Comparison of ENCODE assay signal across 12 cellular contexts in the genomic region with DNA sequence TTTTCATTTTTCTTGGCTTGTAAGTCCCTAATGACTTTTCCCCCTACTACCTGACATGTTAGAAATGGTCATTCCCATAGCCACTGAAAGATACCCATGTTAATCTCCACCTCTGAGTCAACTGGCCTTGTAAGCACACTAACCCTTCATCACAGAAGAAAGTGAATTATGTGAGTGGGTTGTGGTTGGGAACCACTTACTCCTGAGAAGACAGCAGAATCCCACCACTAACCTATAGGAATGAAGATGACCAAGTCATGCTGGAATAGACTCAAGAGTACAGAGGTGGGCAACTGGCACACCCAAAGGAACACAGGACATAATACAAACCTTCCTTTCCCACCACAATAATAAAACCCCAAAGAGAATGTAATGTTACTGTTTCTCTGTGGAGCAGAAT. TPM values are rescaled to one million over a fixed set of nuclear protein-coding genes. Genes with fewer than 3 reads are reported as not detected.
DNase-seq lines count a peak whose midpoint lies in the region; ATAC-seq and TF ChIP-seq lines count a peak whose summit lies in the region.
"Had no signal": no experiment of that assay in that cellular context is flagged by ENCODE, and none has a peak within 500 bp of the region (broad histone marks: within the 10 kb centered on the region; RNA-seq: fewer than 3 reads in every experiment).

No MANE protein-coding gene starts in this region.

- ATAC-seq in body of pancreas (no peak), natural killer cell (no peak), GM21825 (IDR thresholded peaks at IDR 0.05; ENCODE audit: unreplicated experiment) (no peak)
- peak; percentile 8 for ATAC-seq in stimulated activated effector memory CD8-positive, alpha-beta T cell treated with anti-CD3 and anti-CD28 coated beads, Interleukin-12 subunit alpha, Interleukin-12 subunit beta, amount 100 ng/mL, for 72 hours

- no peak for TF ChIP-seq POLR2A in body of pancreas (IDR thresholded peaks at IDR 0.05)

- TF ChIP-seq CTCF in HFFc6 (IDR thresholded peaks at IDR 0.05) = no peak
- no peak for TF ChIP-seq CTCF in body of pancreas (IDR thresholded peaks at IDR 0.05)
- TF ChIP-seq CTCF in natural killer cell (IDR thresholded peaks at IDR 0.05) = no peak

- no peaks in the 10 kb centered on the region for H3K27me3 Mint-ChIP-seq in HFFc6 (ENCODE audit: insufficient read depth)
- peaks cover 23 to 26% of the 10 kb centered on the region in 2 donors for H3K27me3 Mint-ChIP-seq in natural killer cell (ENCODE audit: low read depth in 2 of 2)
- no peaks in the 10 kb centered on the region for H3K27me3 Mint-ChIP-seq in activated CD4-positive, alpha-beta T cell treated with anti-CD3 and anti-CD28 coated beads, Interleukin-2, amount 10 ng/mL, durations not matched to agents 7 days and 5 days

- H3K9me3 Mint-ChIP-seq in HFFc6 = no peaks in the 10 kb centered on the region
- peaks cover 10% of the 10 kb centered on the region for H3K9me3 Mint-ChIP-seq in stimulated activated effector memory CD8-positive, alpha-beta T cell treated with anti-CD3 and anti-CD28 coated beads, Interleukin-12 subunit alpha, Interleukin-12 subunit beta, amount 100 ng/mL, for 72 hours
- H3K9me3 Mint-ChIP-seq in natural killer cell = no peaks in the 10 kb centered on the region
- H3K9me3 Mint-ChIP-seq in activated CD4-positive, alpha-beta T cell treated with anti-CD3 and anti-CD28 coated beads, Interleukin-2, amount 10 ng/mL, durations not matched to agents 7 days and 5 days = peaks cover 9% of the 10 kb centered on the region

- peaks cover 23% of the 10 kb centered on the region for H3K4me1 ChIP-seq in body of pancreas

- CTCF ChIA-PET in activated CD4-positive, alpha-beta T cell treated with anti-CD3 and anti-CD28 coated beads, Interleukin-2, amount 10 ng/mL, durations not matched to agents 7 days and 5 days (lab: Charles Lee) = no interaction called here

- H3K9me3 ChIP-seq in body of pancreas = no peaks in the 10 kb centered on the region

- no peaks in the 10 kb centered on the region for H3K36me3 ChIP-seq in body of pancreas (replicated peaks in 1 of 2; ENCODE audit: insufficient read depth in 1 of 2, low read depth in 2 of 2)

- H3K4me3 Mint-ChIP-seq in HFFc6 = 0 out of 2 replicates have a peak overlapping the region, but pooled peaks have one; percentile 11
- H3K4me3 Mint-ChIP-seq in stimulated activated effector memory CD8-positive, alpha-beta T cell treated with anti-CD3 and anti-CD28 coated beads, Interleukin-12 subunit alpha, Interleukin-12 subunit beta, amount 100 ng/mL, for 72 hours = no peak overlapping the region
- no peak overlapping the region for H3K4me3 Mint-ChIP-seq in natural killer cell
- H3K4me3 Mint-ChIP-seq in activated CD4-positive, alpha-beta T cell treated with anti-CD3 and anti-CD28 coated beads, Interleukin-2, amount 10 ng/mL, durations not matched to agents 7 days and 5 days = no peak overlapping the region
- H3K4me3 Mint-ChIP-seq: central memory CD8-positive, alpha-beta T cell; nephron progenitor cell had no signal

- H3K36me3 Mint-ChIP-seq in HFFc6 (ENCODE audit: low read depth) (peaks cover 3% of the 10 kb centered on the region; the same call in 1 of the 2 replicates), natural killer cell (peaks cover 6% of the 10 kb centered on the region)
- H3K36me3 Mint-ChIP-seq in stimulated activated effector memory CD8-positive, alpha-beta T cell treated with anti-CD3 and anti-CD28 coated beads, Interleukin-12 subunit alpha, Interleukin-12 subunit beta, amount 100 ng/mL, for 72 hours = no peaks in the 10 kb centered on the region
- peaks cover 2% of the 10 kb centered on the region for H3K36me3 Mint-ChIP-seq in activated CD4-positive, alpha-beta T cell treated with anti-CD3 and anti-CD28 coated beads, Interleukin-2, amount 10 ng/mL, durations not matched to agents 7 days and 5 days (ENCODE audit: low read depth)

- H3K27me3 ChIP-seq in body of pancreas (no peaks in the 10 kb centered on the region), layer of hippocampus (ENCODE audit: control insufficient read depth, insufficient read depth, low read length) (no peaks in the 10 kb centered on the region)

- intact Hi-C loops in body of pancreas (cut with DNase I) (no loop called here), natural killer cell (cut with micrococcal nuclease) (no loop called here)

- DNase-seq in HFFc6 = no peak
- DNase-seq in body of pancreas = no peak
- DNase-seq in stimulated activated effector memory CD8-positive, alpha-beta T cell treated with anti-CD3 and anti-CD28 coated beads, Interleukin-12 subunit alpha, Interleukin-12 subunit beta, amount 100 ng/mL, for 72 hours (ENCODE audit: low spot score in 2 of 2) = no peak
- DNase-seq in natural killer cell = no peak
- no peak for DNase-seq in activated CD4-positive, CD25-positive, alpha-beta regulatory T cell treated with anti-CD3 and anti-CD28 coated beads, Interleukin-2, amount 50 U/mL, for 72 hours
- no peak for DNase-seq in activated CD4-positive, alpha-beta T cell treated with anti-CD3 and anti-CD28 coated beads, Interleukin-2, amount 10 ng/mL, durations not matched to agents 7 days and 5 days
- DNase-seq: activated CD4-positive, alpha-beta T cell treated with anti-CD3 and anti-CD28 coated beads for 1 hour; NCI-H1417; nephron progenitor cell had no signal

- H3K27ac ChIP-seq in body of pancreas (peak overlapping the region; percentile 14 to 88 (median 76)), layer of hippocampus (ENCODE audit: low read depth, low read length) (peak overlapping the region; percentile 66)

- H3K4me1 Mint-ChIP-seq in HFFc6 (ENCODE audit: low read depth) (peaks cover 34% of the 10 kb centered on the region), natural killer cell (peaks cover 10 to 11% of the 10 kb centered on the region in 2 donors)
- peaks cover 6% of the 10 kb centered on the region for H3K4me1 Mint-ChIP-seq in stimulated activated effector memory CD8-positive, alpha-beta T cell treated with anti-CD3 and anti-CD28 coated beads, Interleukin-12 subunit alpha, Interleukin-12 subunit beta, amount 100 ng/mL, for 72 hours
- peaks cover 7% of the 10 kb centered on the region for H3K4me1 Mint-ChIP-seq in activated CD4-positive, alpha-beta T cell treated with anti-CD3 and anti-CD28 coated beads, Interleukin-2, amount 10 ng/mL, durations not matched to agents 7 days and 5 days
- H3K4me1 Mint-ChIP-seq: central memory CD8-positive, alpha-beta T cell had no signal

- peak overlapping the region; percentile 8 for H3K27ac Mint-ChIP-seq in HFFc6
- H3K27ac Mint-ChIP-seq in stimulated activated effector memory CD8-positive, alpha-beta T cell treated with anti-CD3 and anti-CD28 coated beads, Interleukin-12 subunit alpha, Interleukin-12 subunit beta, amount 100 ng/mL, for 72 hours = no peak overlapping the region
- H3K27ac Mint-ChIP-seq in natural killer cell = no peak overlapping the region
- H3K27ac Mint-ChIP-seq in activated CD4-positive, alpha-beta T cell treated with anti-CD3 and anti-CD28 coated beads, Interleukin-2, amount 10 ng/mL, durations not matched to agents 7 days and 5 days = no peak overlapping the region
- H3K27ac Mint-ChIP-seq: nephron progenitor cell had no signal

- POLR2A ChIA-PET in activated CD4-positive, alpha-beta T cell treated with anti-CD3 and anti-CD28 coated beads, Interleukin-2, amount 10 ng/mL, durations not matched to agents 7 days and 5 days (lab: Charles Lee) = no interaction called here

- H3K4me3 ChIP-seq in body of pancreas = no peak overlapping the region

RNA-seq across cellular contexts. Expression of a gene that starts 30.1 kb away (rescaled TPM):
- total RNA-seq in HFFc6 (2021; fragmentation: NEBNext Ultra II Directional; extraction: Animal tissue kit (Norgen Biotek cat#: 25700)) = 1 to 10 TPM; 2.0 to 3.6 (median 2.8) TPM
- total RNA-seq in body of pancreas (10 to 100 TPM in 1 of 2 donors, under 1 TPM in 1; 0.99 to 10.9 TPM), natural killer cell (1 to 10 TPM in 2 of 3 donors, under 1 TPM in 1; 0.68 to 5.6 (median 1.1) TPM)
- under 1 TPM; 0.25 to 0.32 TPM for total RNA-seq in activated CD4-positive, alpha-beta T cell treated with anti-CD3 and anti-CD28 coated beads, Interleukin-2, amount 10 ng/mL, durations not matched to agents 7 days and 5 days
